In the genomic region with DNA sequence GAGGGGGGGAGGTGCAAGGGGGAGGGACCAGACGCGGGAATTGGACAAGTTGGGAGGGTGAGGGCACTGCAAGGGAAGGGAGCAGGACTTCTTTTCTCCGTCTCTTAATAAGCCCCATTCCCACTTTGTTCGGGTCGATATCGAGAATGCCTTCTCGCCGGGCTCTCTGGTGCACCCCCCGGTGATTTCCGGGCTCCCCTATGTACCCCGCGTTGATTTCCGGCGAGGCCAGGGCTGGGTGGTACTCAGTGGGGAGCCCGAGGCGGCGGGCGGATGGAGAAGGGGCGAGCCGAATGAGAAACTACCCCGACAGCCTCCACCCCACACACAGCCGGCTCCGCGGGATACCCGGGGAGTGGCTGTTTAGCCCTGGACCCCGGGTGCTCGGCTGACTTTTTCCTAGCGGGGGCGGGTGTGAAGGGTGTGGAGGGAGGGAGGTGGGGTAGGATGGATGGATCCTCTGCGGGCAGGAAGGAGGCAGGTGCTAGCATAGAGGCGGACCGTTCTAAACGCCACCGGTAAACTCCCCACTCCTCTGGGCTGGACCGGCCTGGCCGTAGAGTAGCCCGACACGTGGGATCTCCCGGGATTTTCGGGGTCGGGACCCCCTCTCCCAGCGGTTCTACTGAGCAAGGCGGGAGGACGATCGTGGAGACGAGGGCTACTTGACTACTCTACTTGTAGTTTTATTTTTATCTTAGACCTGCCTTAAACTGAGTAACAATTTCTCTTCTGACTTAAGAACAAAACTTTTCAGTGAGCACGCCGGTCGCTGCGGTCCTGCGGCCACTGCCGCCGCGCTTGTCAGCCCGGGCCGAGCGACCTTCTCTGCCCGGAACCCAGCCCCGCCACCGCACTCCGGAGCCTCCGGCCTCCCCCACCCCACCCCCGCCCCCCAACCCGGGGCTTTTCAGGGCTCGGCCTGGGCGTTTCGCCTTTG, we compare ENCODE assay signal across 1 cellular context.
TF ChIP-seq lines count a peak whose summit lies in the region.

No MANE protein-coding gene starts in this region.

TF ChIP-seq in HEK293, 187 proteins besides CTCF, POLR2A, EP300 and RAD21 (continued from another document and continues in another):
- TF ChIP-seq, protein P1, sequence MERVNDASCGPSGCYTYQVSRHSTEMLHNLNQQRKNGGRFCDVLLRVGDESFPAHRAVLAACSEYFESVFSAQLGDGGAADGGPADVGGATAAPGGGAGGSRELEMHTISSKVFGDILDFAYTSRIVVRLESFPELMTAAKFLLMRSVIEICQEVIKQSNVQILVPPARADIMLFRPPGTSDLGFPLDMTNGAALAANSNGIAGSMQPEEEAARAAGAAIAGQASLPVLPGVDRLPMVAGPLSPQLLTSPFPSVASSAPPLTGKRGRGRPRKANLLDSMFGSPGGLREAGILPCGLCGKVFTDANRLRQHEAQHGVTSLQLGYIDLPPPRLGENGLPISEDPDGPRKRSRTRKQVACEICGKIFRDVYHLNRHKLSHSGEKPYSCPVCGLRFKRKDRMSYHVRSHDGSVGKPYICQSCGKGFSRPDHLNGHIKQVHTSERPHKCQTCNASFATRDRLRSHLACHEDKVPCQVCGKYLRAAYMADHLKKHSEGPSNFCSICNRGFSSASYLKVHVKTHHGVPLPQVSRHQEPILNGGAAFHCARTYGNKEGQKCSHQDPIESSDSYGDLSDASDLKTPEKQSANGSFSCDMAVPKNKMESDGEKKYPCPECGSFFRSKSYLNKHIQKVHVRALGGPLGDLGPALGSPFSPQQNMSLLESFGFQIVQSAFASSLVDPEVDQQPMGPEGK (tag by site-specific recombination; IDR thresholded peaks at IDR 0.05), result peak; percentile 59; the same call in 1 of the 2 replicates
- no peak for TF ChIP-seq ZNF473 (tag by site-specific recombination; IDR thresholded peaks at IDR 0.05)
- TF ChIP-seq ZNF660 (tag by site-specific recombination; IDR thresholded peaks at IDR 0.05), result no peak
- TF ChIP-seq, protein P2, sequence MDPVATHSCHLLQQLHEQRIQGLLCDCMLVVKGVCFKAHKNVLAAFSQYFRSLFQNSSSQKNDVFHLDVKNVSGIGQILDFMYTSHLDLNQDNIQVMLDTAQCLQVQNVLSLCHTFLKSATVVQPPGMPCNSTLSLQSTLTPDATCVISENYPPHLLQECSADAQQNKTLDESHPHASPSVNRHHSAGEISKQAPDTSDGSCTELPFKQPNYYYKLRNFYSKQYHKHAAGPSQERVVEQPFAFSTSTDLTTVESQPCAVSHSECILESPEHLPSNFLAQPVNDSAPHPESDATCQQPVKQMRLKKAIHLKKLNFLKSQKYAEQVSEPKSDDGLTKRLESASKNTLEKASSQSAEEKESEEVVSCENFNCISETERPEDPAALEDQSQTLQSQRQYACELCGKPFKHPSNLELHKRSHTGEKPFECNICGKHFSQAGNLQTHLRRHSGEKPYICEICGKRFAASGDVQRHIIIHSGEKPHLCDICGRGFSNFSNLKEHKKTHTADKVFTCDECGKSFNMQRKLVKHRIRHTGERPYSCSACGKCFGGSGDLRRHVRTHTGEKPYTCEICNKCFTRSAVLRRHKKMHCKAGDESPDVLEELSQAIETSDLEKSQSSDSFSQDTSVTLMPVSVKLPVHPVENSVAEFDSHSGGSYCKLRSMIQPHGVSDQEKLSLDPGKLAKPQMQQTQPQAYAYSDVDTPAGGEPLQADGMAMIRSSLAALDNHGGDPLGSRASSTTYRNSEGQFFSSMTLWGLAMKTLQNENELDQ (tag by site-specific recombination; IDR thresholded peaks at IDR 0.05; ENCODE audit: low read depth), result no peak
- peak; percentile 13; the same call in 1 of the 2 replicates for TF ChIP-seq KLF8 (tag by site-specific recombination; IDR thresholded peaks at IDR 0.05)
- no peak; the same call in none of the 2 replicates for TF ChIP-seq SP3 (tag by site-specific recombination; IDR thresholded peaks at IDR 0.05)
- TF ChIP-seq ZNF341 (tag by site-specific recombination; IDR thresholded peaks at IDR 0.05; ENCODE audit: low read depth), result peak; percentile 97
- TF ChIP-seq, protein P3, sequence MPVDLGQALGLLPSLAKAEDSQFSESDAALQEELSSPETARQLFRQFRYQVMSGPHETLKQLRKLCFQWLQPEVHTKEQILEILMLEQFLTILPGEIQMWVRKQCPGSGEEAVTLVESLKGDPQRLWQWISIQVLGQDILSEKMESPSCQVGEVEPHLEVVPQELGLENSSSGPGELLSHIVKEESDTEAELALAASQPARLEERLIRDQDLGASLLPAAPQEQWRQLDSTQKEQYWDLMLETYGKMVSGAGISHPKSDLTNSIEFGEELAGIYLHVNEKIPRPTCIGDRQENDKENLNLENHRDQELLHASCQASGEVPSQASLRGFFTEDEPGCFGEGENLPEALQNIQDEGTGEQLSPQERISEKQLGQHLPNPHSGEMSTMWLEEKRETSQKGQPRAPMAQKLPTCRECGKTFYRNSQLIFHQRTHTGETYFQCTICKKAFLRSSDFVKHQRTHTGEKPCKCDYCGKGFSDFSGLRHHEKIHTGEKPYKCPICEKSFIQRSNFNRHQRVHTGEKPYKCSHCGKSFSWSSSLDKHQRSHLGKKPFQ (tag by site-specific recombination; IDR thresholded peaks at IDR 0.05), result peak; percentile 28; the same call in 1 of the 2 replicates
- no peak for TF ChIP-seq ZFP41 (tag by site-specific recombination; IDR thresholded peaks at IDR 0.05; ENCODE audit: borderline replicate concordance)
- no peak for TF ChIP-seq KLF7 (tag by site-specific recombination; IDR thresholded peaks at IDR 0.05; ENCODE audit: borderline replicate concordance)
- TF ChIP-seq HOXA7 (CRISPR knock-in tag; IDR thresholded peaks at IDR 0.05; ENCODE audit: borderline replicate concordance), result no peak
- TF ChIP-seq ZNF830 (tag by site-specific recombination; IDR thresholded peaks at IDR 0.05; ENCODE audit: low read depth), result no peak
- TF ChIP-seq ZNF596 (tag by site-specific recombination; IDR thresholded peaks at IDR 0.05), result no peak
- TF ChIP-seq GLIS2 (tag by site-specific recombination; IDR thresholded peaks at IDR 0.05), result peak; percentile 94
- no peak for TF ChIP-seq MZF1 (tag by site-specific recombination; IDR thresholded peaks at IDR 0.05; ENCODE audit: borderline replicate concordance)
- TF ChIP-seq, protein P4, sequence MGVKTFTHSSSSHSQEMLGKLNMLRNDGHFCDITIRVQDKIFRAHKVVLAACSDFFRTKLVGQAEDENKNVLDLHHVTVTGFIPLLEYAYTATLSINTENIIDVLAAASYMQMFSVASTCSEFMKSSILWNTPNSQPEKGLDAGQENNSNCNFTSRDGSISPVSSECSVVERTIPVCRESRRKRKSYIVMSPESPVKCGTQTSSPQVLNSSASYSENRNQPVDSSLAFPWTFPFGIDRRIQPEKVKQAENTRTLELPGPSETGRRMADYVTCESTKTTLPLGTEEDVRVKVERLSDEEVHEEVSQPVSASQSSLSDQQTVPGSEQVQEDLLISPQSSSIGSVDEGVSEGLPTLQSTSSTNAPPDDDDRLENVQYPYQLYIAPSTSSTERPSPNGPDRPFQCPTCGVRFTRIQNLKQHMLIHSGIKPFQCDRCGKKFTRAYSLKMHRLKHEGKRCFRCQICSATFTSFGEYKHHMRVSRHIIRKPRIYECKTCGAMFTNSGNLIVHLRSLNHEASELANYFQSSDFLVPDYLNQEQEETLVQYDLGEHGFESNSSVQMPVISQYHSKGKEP (tag by site-specific recombination; IDR thresholded peaks at IDR 0.05), result no peak
- TF ChIP-seq ZNF792 (tag by site-specific recombination; IDR thresholded peaks at IDR 0.05), result no peak
- TF ChIP-seq ZNF521 (tag by site-specific recombination; IDR thresholded peaks at IDR 0.05), result no peak
- TF ChIP-seq, protein P5, sequence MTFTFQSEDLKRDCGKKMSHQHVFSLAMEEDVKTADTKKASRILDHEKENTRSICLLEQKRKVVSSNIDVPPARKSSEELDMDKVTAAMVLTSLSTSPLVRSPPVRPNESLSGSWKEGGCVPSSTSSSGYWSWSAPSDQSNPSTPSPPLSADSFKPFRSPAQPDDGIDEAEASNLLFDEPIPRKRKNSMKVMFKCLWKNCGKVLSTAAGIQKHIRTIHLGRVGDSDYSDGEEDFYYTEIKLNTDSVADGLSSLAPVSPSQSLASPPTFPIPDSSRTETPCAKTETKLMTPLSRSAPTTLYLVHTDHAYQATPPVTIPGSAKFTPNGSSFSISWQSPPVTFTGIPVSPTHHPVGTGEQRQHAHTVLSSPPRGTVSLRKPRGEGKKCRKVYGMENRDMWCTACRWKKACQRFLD (tag by site-specific recombination; IDR thresholded peaks at IDR 0.05), result no peak
- TF ChIP-seq RBAK (tag by site-specific recombination; IDR thresholded peaks at IDR 0.05), result no peak
- TF ChIP-seq ZNF23 (tag by site-specific recombination; IDR thresholded peaks at IDR 0.05; ENCODE audit: borderline replicate concordance), result no peak
- no peak for TF ChIP-seq ZSCAN23 (tag by site-specific recombination; IDR thresholded peaks at IDR 0.05)
- no peak; the same call in 1 of the 2 replicates for TF ChIP-seq ZNF76 (tag by site-specific recombination; IDR thresholded peaks at IDR 0.05; ENCODE audit: borderline replicate concordance, low read depth)
- TF ChIP-seq ZNF561 (tag by site-specific recombination; IDR thresholded peaks at IDR 0.05; ENCODE audit: borderline replicate concordance), result no peak
- peak; percentile 85 for TF ChIP-seq GLIS1 (tag by site-specific recombination; IDR thresholded peaks at IDR 0.05)
- TF ChIP-seq, protein P6, sequence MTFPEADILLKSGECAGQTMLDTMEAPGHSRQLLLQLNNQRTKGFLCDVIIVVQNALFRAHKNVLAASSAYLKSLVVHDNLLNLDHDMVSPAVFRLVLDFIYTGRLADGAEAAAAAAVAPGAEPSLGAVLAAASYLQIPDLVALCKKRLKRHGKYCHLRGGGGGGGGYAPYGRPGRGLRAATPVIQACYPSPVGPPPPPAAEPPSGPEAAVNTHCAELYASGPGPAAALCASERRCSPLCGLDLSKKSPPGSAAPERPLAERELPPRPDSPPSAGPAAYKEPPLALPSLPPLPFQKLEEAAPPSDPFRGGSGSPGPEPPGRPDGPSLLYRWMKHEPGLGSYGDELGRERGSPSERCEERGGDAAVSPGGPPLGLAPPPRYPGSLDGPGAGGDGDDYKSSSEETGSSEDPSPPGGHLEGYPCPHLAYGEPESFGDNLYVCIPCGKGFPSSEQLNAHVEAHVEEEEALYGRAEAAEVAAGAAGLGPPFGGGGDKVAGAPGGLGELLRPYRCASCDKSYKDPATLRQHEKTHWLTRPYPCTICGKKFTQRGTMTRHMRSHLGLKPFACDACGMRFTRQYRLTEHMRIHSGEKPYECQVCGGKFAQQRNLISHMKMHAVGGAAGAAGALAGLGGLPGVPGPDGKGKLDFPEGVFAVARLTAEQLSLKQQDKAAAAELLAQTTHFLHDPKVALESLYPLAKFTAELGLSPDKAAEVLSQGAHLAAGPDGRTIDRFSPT (tag by site-specific recombination; IDR thresholded peaks at IDR 0.05), result peak; percentile 43; the same call in 1 of the 2 replicates
- TF ChIP-seq, protein P7, sequence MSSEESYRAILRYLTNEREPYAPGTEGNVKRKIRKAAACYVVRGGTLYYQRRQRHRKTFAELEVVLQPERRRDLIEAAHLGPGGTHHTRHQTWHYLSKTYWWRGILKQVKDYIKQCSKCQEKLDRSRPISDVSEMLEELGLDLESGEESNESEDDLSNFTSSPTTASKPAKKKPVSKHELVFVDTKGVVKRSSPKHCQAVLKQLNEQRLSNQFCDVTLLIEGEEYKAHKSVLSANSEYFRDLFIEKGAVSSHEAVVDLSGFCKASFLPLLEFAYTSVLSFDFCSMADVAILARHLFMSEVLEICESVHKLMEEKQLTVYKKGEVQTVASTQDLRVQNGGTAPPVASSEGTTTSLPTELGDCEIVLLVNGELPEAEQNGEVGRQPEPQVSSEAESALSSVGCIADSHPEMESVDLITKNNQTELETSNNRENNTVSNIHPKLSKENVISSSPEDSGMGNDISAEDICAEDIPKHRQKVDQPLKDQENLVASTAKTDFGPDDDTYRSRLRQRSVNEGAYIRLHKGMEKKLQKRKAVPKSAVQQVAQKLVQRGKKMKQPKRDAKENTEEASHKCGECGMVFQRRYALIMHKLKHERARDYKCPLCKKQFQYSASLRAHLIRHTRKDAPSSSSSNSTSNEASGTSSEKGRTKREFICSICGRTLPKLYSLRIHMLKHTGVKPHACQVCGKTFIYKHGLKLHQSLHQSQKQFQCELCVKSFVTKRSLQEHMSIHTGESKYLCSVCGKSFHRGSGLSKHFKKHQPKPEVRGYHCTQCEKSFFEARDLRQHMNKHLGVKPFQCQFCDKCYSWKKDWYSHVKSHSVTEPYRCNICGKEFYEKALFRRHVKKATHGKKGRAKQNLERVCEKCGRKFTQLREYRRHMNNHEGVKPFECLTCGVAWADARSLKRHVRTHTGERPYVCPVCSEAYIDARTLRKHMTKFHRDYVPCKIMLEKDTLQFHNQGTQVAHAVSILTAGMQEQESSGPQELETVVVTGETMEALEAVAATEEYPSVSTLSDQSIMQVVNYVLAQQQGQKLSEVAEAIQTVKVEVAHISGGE (tag by site-specific recombination; conservative IDR thresholded peaks at IDR 0.05; ENCODE audit: low read depth), result peak; percentile 70
- TF ChIP-seq, protein P8, sequence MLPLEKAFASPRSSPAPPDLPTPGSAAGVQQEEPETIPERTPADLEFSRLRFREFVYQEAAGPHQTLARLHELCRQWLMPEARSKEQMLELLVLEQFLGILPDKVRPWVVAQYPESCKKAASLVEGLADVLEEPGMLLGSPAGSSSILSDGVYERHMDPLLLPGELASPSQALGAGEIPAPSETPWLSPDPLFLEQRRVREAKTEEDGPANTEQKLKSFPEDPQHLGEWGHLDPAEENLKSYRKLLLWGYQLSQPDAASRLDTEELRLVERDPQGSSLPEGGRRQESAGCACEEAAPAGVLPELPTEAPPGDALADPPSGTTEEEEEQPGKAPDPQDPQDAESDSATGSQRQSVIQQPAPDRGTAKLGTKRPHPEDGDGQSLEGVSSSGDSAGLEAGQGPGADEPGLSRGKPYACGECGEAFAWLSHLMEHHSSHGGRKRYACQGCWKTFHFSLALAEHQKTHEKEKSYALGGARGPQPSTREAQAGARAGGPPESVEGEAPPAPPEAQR (tag by site-specific recombination; IDR thresholded peaks at IDR 0.05), result no peak
- peak; percentile 47; the same call in 1 of the 2 replicates for TF ChIP-seq KLF16 (tag by site-specific recombination; IDR thresholded peaks at IDR 0.05)
- TF ChIP-seq, protein P9, sequence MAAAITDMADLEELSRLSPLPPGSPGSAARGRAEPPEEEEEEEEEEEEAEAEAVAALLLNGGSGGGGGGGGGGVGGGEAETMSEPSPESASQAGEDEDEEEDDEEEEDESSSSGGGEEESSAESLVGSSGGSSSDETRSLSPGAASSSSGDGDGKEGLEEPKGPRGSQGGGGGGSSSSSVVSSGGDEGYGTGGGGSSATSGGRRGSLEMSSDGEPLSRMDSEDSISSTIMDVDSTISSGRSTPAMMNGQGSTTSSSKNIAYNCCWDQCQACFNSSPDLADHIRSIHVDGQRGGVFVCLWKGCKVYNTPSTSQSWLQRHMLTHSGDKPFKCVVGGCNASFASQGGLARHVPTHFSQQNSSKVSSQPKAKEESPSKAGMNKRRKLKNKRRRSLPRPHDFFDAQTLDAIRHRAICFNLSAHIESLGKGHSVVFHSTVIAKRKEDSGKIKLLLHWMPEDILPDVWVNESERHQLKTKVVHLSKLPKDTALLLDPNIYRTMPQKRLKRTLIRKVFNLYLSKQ (tag by site-specific recombination; IDR thresholded peaks at IDR 0.05; ENCODE audit: borderline replicate concordance), result no peak
- no peak for TF ChIP-seq KLF10 (tag by site-specific recombination; IDR thresholded peaks at IDR 0.05)
- no peak for TF ChIP-seq ZNF37A (tag by site-specific recombination; IDR thresholded peaks at IDR 0.05)
